ENCODE assay signal across 4 cellular contexts in the genomic region with DNA sequence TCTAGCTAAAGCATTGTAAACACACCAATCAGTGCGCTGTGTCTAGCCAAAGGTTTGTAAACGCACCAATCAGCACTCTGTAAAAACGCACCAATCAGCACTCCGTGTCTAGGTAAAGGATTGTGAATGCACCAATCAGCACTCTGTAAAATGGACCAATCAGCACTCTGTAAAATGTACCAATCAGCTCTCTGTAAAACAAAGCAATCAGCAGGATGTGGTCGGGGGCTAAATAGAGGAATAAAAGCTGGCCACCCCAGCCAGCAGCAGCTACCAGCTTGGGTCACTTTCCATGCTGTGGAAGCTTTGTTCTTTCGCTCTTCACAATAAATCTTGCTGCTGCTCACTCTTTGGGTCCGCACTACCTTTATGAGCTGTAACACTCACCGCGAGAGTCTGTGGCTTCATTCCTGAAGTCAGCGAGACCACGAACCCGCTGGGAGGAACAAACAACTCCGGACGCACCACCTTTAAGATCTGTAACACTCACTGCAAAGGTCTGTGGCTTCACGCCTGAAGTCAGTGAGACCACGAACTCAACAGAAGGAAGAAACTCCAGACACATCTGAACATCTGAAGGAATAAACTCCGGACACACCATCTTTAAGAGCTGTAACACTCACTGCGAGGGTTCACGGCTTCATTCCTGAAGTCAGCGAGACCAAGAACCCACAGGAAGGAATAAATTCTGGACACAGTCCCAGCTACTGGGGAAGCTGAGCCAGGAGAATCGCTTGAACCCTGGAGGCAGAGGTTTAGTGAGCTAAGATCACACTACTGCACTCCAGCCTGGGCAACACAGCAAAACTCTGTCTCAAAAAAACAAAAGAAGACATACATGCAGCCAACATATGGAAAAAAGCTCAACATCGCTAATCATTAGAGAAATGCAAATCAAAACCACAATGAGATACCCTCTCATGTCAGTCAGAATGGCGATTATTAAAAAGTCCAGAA. TPM values are rescaled to one million over a fixed set of nuclear protein-coding genes. Genes with fewer than 3 reads are reported as not detected.
"Had no signal": no experiment of that assay in that cellular context is flagged by ENCODE, and none has a peak within 500 bp of the region (broad histone marks: within the 10 kb centered on the region; RNA-seq: fewer than 3 reads in every experiment).

No MANE protein-coding gene starts in this region.

RNA-seq across cellular contexts. Expression of a gene that starts 33.5 kb away (rescaled TPM):
- total RNA-seq: ascending aorta; renal cortical epithelial cell; T-helper 1 cell treated with Interleukin-12 subunit alpha and Interleukin-12 subunit beta and Interleukin-4 antibody, amounts not matched to agents 30 ng/mL and 1 ng/mL, for 36 hours had no signal
- polyA plus RNA-seq: keratinocyte had no signal
